In the genomic region with DNA sequence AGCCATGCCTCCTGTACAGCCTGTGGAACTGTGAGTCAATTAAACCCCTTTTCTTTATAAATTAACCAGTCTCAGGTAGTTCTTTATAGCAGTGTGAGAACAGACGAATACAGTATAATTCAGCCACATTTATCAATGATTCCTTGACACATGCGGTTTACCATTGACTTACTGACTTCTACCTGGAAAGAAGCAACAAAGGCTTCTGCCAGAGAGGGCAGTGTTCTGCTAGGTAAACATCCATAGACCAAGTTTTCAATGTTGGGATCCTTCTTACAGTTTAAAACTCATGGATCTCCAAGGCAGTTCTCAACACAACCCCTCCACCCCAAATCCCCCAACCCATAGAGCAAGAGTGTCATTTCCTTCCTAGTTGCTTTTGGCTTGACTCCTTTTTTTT, we compare ENCODE assay signal across 20 cellular contexts.
DNase-seq lines count a peak whose midpoint lies in the region; FAIRE-seq and TF ChIP-seq lines count a peak whose summit lies in the region.
"Had no signal": no experiment of that assay in that cellular context is flagged by ENCODE, and none has a peak within 500 bp of the region (broad histone marks: within the 10 kb centered on the region; RNA-seq: fewer than 3 reads in every experiment).

No MANE protein-coding gene starts in this region.

- no peaks in the 10 kb centered on the region for H3K36me3 ChIP-seq in kidney epithelial cell (ENCODE audit: control insufficient read depth, insufficient read depth, low read length)
- H3K36me3 ChIP-seq: upper lobe of left lung had no signal

- DNase-seq in D721Med (ENCODE audit: insufficient read length, low spot score) (no peak), HuH-7 (ENCODE audit: low spot score) (peak; percentile 8), SW480 (ENCODE audit: low spot score) (peak; percentile 13), kidney epithelial cell (ENCODE audit: low read depth) (no peak), LoVo (ENCODE audit: low spot score) (no peak), RCC 7860 (ENCODE audit: low spot score) (no peak), GM19238 (ENCODE audit: insufficient read length, low spot score) (no peak)
- DNase-seq in activated naive CD4-positive, alpha-beta T cell treated with anti-CD3 and anti-CD28 coated beads, Interleukin-2, amount 50 U/mL, for 16 hours, result no peak
- DNase-seq: activated CD8-positive, alpha-beta T cell treated with anti-CD3 and anti-CD28 coated beads for 36 hours; amygdala; DMS79; HCEC 1CT; islet precursor cell; midbrain; NCI-H187; NK-92 treated with Interleukin-12 subunit alpha and Interleukin-12 subunit beta, amount 100 ng/mL, for 24 hours; stimulated activated naive CD4-positive, alpha-beta T cell treated with Interleukin-2 at 50 U/mL for 16 hours; upper lobe of left lung had no signal

- TF ChIP-seq CTCF in D721Med (IDR thresholded peaks at IDR 0.05; ENCODE audit: insufficient read depth, missing control alignments), result peak; percentile 31
- TF ChIP-seq CTCF in kidney epithelial cell (IDR thresholded peaks at IDR 0.05; ENCODE audit: insufficient read depth, low read length, poor library complexity, severe bottlenecking), result peak; percentile 4

- no peak for FAIRE-seq in D721Med (lab: Jason Lieb, UNC)
- no peak for FAIRE-seq in RCC 7860 (lab: Jason Lieb, UNC)
- FAIRE-seq: colon had no signal

- H3K27me3 ChIP-seq in kidney epithelial cell (ENCODE audit: control insufficient read depth, insufficient read depth, low read length), result no peaks in the 10 kb centered on the region
- H3K27me3 ChIP-seq: upper lobe of left lung had no signal

- H3K4me3 ChIP-seq in kidney epithelial cell (ENCODE audit: low read depth, low read length), result no peak overlapping the region
- H3K4me3 ChIP-seq: skin epidermis, upper lobe of left lung had no signal

Comparison
In these comparisons a context has a peak if more than half of its experiments do, and no peak if none do; other contexts are left out.
1. DNase-seq: peak in HuH-7 (single experiment) and SW480 (single experiment); none in D721Med (single experiment), kidney epithelial cell (single experiment), LoVo (single experiment), RCC 7860 (single experiment), activated naive CD4-positive, alpha-beta T cell treated with anti-CD3 and anti-CD28 coated beads, Interleukin-2, amount 50 U/mL, for 16 hours (single experiment) and GM19238 (single experiment).